ENCODE assay signal across 8 cellular contexts in the genomic region with DNA sequence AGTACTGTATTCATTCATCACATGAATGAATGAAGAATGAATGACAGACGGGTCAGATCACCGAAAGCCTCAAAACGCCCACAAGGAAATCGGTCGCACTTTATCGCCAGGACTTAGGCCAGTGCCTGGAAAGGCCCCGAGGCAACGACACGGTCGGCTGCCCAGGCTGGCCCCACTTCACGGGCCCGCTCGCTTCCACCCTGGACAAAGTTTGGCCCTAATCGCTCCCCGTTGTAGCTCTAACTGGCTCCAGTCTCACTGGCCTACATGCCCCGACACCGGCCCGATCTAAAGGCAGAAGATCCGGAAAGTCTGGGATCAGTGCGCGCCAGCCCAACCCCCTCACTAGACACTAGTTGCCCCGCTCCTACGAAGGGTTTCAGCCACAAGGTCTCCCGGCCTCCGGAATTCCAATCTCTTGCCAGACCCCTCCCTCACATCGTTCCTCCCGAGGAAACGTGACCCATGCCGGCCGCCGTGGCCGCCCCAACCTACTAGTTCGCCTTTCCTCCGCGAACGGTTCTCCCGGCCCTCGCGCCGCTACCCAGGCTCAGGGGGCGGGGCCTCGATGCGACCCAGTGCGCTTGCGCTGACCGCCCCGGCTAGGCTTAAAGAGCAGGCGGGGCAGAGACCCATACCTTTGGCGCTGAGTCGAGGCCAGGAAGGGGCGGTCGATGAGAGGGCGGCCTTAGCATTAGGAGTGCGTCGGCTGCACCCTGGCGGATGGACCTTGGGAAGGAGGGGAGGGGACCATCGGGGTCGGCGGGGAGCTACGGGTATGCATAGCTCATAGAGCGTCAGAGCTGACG. TPM values are rescaled to one million over a fixed set of nuclear protein-coding genes. Genes with fewer than 3 reads are reported as not detected.
DNase-seq lines count a peak whose midpoint lies in the region; ATAC-seq and TF ChIP-seq lines count a peak whose summit lies in the region.

TSS of gene GSS (minus strand) at position 575 of the 809 bp plus-strand sequence. CDS start 3,954 bp downstream, outside the sequence.
TSS of gene MYH7B (plus strand) at position 637 of the 809 bp plus-strand sequence. CDS start 22,138 bp downstream, outside the sequence.

- peak; percentile 90 to 92 for TF ChIP-seq RAD21 in liver (IDR thresholded peaks at IDR 0.05)

- peak within 1 kb of the TSS; percentile 62 for H3K27ac ChIP-seq in CD4-positive, alpha-beta T cell (ENCODE audit: low read depth, low read length)
- H3K27ac ChIP-seq in liver (ENCODE audit: low read depth in 1 of 2, low read length in 2 of 2) = peak within 1 kb of the TSS; percentile 88 to 93

- peaks cover 8% of the 10 kb centered on the region for H3K36me3 Mint-ChIP-seq in CD4-positive, alpha-beta T cell (ENCODE audit: low read depth)

- no peaks in the 10 kb centered on the region for H3K9me3 ChIP-seq in CD4-positive, alpha-beta T cell (ENCODE audit: control insufficient read depth, low read length)
- H3K9me3 ChIP-seq in liver (ENCODE audit: control insufficient read depth in 4 of 4, low read length in 3 of 4) = no peaks in the 10 kb centered on the region

- no peaks in the 10 kb centered on the region for H3K27me3 ChIP-seq in CD4-positive, alpha-beta T cell (ENCODE audit: control insufficient read depth, insufficient read depth, low read length)
- no peaks in the 10 kb centered on the region for H3K27me3 ChIP-seq in liver (ENCODE audit: control insufficient read depth in 4 of 4, insufficient read depth in 4 of 4, low read length in 3 of 4)

- H3K27ac Mint-ChIP-seq in CD4-positive, alpha-beta T cell = peak within 1 kb of the TSS; percentile 91

- peaks cover 0 to 21% (median 11%) of the 10 kb centered on the region in 4 donors for H3K4me1 ChIP-seq in liver (ENCODE audit: control insufficient read depth in 4 of 4, insufficient read depth in 4 of 4, low read length in 3 of 4)

- intact Hi-C loops in CD4-positive, alpha-beta T cell (cut with DNase I, micrococcal nuclease) = loop anchor here (1.0 to 10.0 kb wide), 9 partner anchors 79 to 961 kb away; partner anchors contain the start of genes GGT7 (in 2 of the 2), NCOA6 (in 2 of the 2), ACSS2 (in 1 of the 2) and AHCY (in 1 of the 2)

- peak within 1 kb of the TSS; percentile 65 to 91 (median 86) for H3K4me3 ChIP-seq in liver (ENCODE audit: low read depth in 1 of 3, low read length in 3 of 3)

- peak within 1 kb of the TSS; percentile 85 to 90 for H3K9ac ChIP-seq in liver (ENCODE audit: low read depth in 1 of 2, low read length in 2 of 2)

- H3K4me1 Mint-ChIP-seq in CD4-positive, alpha-beta T cell (ENCODE audit: low read depth) = peaks cover 23% of the 10 kb centered on the region

- under 1% methylated on average over 62 of the region's 62 CpGs for WGBS in liver

- peak; percentile 90 to 98 (median 96) for DNase-seq in CD4-positive, alpha-beta T cell
- peak; percentile 91 for DNase-seq in NCI-H748 treated with DMSO at 0.1 percent for 48 hours (lab: John Stamatoyannopoulos, UW)
- DNase-seq in activated CD4-positive, alpha-beta T cell treated with anti-CD3 and anti-CD28 coated beads, Interleukin-2, amount 50 U/mL, for 48 hours = peak; percentile 99
- DNase-seq in dermis microvascular lymphatic vessel endothelial cell (ENCODE audit: low read depth in 2 of 2) = peak; percentile 89 to 96
- DNase-seq in stimulated activated CD4-positive, alpha-beta T cell treated with anti-CD3 and anti-CD28 coated beads, Interleukin-4, amount 100 ng/mL, for 1 hour = peak; percentile 99

- CTCF ChIA-PET in CD4-positive, alpha-beta T cell (lab: Charles Lee) = interaction anchor here (0.7 to 2.1 kb wide), 8 partner anchors 67 to 141 kb away, joined by 3 to 21 read pairs (median 4); partner anchors contain the start of genes ACSS2 and GGT7

- POLR2A ChIA-PET in CD4-positive, alpha-beta T cell (lab: Charles Lee) = interaction anchor here (0.6 to 2.1 kb wide), 6 partner anchors 20 to 322 kb away, joined by 3 to 13 read pairs (median 4); partner anchors contain the start of genes ACSS2, GGT7 and MMP24OS

- H3K27me3 Mint-ChIP-seq in CD4-positive, alpha-beta T cell = no peaks in the 10 kb centered on the region

- no peaks in the 10 kb centered on the region for H3K9me3 Mint-ChIP-seq in CD4-positive, alpha-beta T cell

- peak within 1 kb of the TSS; percentile 94 for H3K4me3 Mint-ChIP-seq in CD4-positive, alpha-beta T cell

- H3K36me3 ChIP-seq in liver (ENCODE audit: control insufficient read depth in 4 of 4, insufficient read depth in 3 of 4, low read depth in 1 of 4, low read length in 3 of 4) = no peaks in the 10 kb centered on the region

- ATAC-seq in CD4-positive, alpha-beta T cell (ENCODE audit: poor library complexity) = peak; percentile 92
- peak; percentile 88 for ATAC-seq in GM19395 (IDR thresholded peaks at IDR 0.05; ENCODE audit: unreplicated experiment)
- peak; percentile 85 for ATAC-seq in HG03565 (IDR thresholded peaks at IDR 0.05; ENCODE audit: unreplicated experiment)

- TF ChIP-seq CTCF in CD4-positive, alpha-beta T cell (IDR thresholded peaks at IDR 0.05) = no peak
- TF ChIP-seq CTCF in liver (IDR thresholded peaks at IDR 0.05; ENCODE audit: low read depth, low read length, missing input control) = peak; percentile 40

TF ChIP-seq in liver, 16 proteins besides CTCF, POLR2A, EP300 and RAD21:
- TF ChIP-seq NR2F2 (IDR thresholded peaks at IDR 0.05) (peak; percentile 59), EGR1 (IDR thresholded peaks at IDR 0.05; ENCODE audit: low read depth in 2 of 2) (peak; percentile 20 to 24), HNF4A (conservative IDR thresholded peaks at IDR 0.05) (peak; percentile 37 to 52), SP1 (IDR thresholded peaks at IDR 0.05) (peak; percentile 70), TAF1 (conservative IDR thresholded peaks at IDR 0.05) (peak; percentile 82), HNF4G (IDR thresholded peaks at IDR 0.05) (no peak), YY1 (IDR thresholded peaks at IDR 0.05) (peak; percentile 86), GABPA (IDR thresholded peaks at IDR 0.05 in 1 of 2, conservative IDR thresholded peaks at IDR 0.05 in 1 of 2) (peak in 1 of 2 donors; percentile 37), ATF3 (IDR thresholded peaks at IDR 0.05) (no peak), JUND (IDR thresholded peaks at IDR 0.05) (peak in 1 of 2 donors; percentile 35), FOXA1 (IDR thresholded peaks at IDR 0.05) (peak; percentile 56), RXRA (IDR thresholded peaks at IDR 0.05) (peak in 1 of 2 donors; percentile 58), FOXA2 (IDR thresholded peaks at IDR 0.05) (no peak)
- TF ChIP-seq, protein P1, sequence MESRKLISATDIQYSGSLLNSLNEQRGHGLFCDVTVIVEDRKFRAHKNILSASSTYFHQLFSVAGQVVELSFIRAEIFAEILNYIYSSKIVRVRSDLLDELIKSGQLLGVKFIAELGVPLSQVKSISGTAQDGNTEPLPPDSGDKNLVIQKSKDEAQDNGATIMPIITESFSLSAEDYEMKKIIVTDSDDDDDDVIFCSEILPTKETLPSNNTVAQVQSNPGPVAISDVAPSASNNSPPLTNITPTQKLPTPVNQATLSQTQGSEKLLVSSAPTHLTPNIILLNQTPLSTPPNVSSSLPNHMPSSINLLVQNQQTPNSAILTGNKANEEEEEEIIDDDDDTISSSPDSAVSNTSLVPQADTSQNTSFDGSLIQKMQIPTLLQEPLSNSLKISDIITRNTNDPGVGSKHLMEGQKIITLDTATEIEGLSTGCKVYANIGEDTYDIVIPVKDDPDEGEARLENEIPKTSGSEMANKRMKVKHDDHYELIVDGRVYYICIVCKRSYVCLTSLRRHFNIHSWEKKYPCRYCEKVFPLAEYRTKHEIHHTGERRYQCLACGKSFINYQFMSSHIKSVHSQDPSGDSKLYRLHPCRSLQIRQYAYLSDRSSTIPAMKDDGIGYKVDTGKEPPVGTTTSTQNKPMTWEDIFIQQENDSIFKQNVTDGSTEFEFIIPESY (IDR thresholded peaks at IDR 0.05) = peak; percentile 95
- TF ChIP-seq, protein P2, sequence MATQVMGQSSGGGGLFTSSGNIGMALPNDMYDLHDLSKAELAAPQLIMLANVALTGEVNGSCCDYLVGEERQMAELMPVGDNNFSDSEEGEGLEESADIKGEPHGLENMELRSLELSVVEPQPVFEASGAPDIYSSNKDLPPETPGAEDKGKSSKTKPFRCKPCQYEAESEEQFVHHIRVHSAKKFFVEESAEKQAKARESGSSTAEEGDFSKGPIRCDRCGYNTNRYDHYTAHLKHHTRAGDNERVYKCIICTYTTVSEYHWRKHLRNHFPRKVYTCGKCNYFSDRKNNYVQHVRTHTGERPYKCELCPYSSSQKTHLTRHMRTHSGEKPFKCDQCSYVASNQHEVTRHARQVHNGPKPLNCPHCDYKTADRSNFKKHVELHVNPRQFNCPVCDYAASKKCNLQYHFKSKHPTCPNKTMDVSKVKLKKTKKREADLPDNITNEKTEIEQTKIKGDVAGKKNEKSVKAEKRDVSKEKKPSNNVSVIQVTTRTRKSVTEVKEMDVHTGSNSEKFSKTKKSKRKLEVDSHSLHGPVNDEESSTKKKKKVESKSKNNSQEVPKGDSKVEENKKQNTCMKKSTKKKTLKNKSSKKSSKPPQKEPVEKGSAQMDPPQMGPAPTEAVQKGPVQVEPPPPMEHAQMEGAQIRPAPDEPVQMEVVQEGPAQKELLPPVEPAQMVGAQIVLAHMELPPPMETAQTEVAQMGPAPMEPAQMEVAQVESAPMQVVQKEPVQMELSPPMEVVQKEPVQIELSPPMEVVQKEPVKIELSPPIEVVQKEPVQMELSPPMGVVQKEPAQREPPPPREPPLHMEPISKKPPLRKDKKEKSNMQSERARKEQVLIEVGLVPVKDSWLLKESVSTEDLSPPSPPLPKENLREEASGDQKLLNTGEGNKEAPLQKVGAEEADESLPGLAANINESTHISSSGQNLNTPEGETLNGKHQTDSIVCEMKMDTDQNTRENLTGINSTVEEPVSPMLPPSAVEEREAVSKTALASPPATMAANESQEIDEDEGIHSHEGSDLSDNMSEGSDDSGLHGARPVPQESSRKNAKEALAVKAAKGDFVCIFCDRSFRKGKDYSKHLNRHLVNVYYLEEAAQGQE (IDR thresholded peaks at IDR 0.05) = peak; percentile 91
- TF ChIP-seq, protein P3, sequence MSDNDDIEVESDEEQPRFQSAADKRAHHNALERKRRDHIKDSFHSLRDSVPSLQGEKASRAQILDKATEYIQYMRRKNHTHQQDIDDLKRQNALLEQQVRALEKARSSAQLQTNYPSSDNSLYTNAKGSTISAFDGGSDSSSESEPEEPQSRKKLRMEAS (IDR thresholded peaks at IDR 0.05) = peak; percentile 57

RNA-seq across cellular contexts. Expression of gene GSS, which starts in this region (rescaled TPM):
- 10 to 100 TPM; 24.3 to 24.7 TPM for total RNA-seq in CD4-positive, alpha-beta T cell
- 63.9 and 71.9 TPM in 2 replicates for total RNA-seq in dermis microvascular lymphatic vessel endothelial cell
- 10 to 100 TPM; 20.8 to 38.8 TPM for total RNA-seq in liver
- 10 to 100 TPM; 33.2 to 37.6 TPM for polyA plus RNA-seq in liver

RNA-seq across cellular contexts. Expression of gene MYH7B, which starts in this region (rescaled TPM):
- under 1 TPM; 0.53 to 0.58 TPM for total RNA-seq in CD4-positive, alpha-beta T cell
- total RNA-seq in dermis microvascular lymphatic vessel endothelial cell (under 0.01 TPM in 1 of 2 replicates, not detected in the other), liver (under 1 TPM; 0.25 to 0.33 TPM)
- polyA plus RNA-seq in liver = under 1 TPM; 0.12 to 0.24 TPM

Comparison
In these comparisons a context has a peak if more than half of its experiments do, and no peak if none do; other contexts are left out.
1. Peak in every context shown above with its lines: DNase-seq, ATAC-seq, H3K4me3 ChIP-seq and H3K27ac ChIP-seq.